Comparison of ENCODE assay signal across 1 cellular context in the genomic region with DNA sequence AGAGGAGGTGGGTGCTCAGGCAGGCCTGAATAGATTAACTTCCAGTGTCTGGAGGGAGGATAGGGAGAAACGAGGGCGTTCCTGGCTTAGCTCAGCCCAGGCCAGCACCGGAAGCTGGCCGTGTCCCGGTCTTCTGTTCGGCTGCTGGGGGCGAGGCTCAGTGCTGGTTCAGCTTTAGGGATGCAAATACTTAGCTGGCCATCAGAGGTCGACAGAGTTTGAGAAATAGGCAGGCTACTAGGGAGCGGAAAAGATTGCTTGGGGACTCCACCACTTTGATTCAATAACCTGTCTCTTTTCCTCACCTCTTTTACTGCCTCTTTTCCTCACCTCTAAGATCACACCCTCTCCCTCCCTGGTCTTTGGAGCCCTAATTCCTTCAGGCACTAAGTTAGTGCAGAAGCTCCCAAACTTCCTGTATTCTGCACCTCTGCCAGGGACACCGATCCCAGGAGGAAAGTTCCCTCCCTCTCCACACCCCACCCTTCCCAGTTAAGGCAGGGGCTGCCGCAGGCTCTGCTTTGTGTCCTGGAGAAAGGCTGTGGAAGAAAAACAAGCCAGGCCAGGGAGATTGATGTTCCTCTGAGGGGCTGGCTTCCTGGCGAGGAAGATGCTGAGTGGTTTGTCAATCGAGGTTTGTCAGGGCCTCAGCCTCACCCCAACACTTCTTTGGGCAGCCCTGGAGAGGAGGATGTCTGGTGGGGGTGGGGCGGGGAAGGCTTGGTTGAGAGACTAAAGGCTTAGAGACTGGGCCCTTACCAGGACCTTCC.
TF ChIP-seq lines count a peak whose summit lies in the region.

No MANE protein-coding gene starts in this region.

TF ChIP-seq in A549, 52 proteins besides CTCF, POLR2A, EP300 and RAD21 (continued from another document):
- TF ChIP-seq, protein P1, sequence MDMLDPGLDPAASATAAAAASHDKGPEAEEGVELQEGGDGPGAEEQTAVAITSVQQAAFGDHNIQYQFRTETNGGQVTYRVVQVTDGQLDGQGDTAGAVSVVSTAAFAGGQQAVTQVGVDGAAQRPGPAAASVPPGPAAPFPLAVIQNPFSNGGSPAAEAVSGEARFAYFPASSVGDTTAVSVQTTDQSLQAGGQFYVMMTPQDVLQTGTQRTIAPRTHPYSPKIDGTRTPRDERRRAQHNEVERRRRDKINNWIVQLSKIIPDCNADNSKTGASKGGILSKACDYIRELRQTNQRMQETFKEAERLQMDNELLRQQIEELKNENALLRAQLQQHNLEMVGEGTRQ (IDR thresholded peaks at IDR 0.05): no peak
